In genomic region chr19:20806311-20807262, GRCh38 we compare ENCODE assay signal across 1 cellular context. TPM values are rescaled to one million over a fixed set of nuclear protein-coding genes. Genes with fewer than 3 reads are reported as not detected.
"Had no signal": no experiment of that assay in that cellular context is flagged by ENCODE, and none has a peak within 500 bp of the region (broad histone marks: within the 10 kb centered on the region; RNA-seq: fewer than 3 reads in every experiment).

No MANE protein-coding gene starts in this region.

RNA-seq across cellular contexts. Expression of gene ZNF66, which starts 30.5 kb away (rescaled TPM):
- polyA plus RNA-seq: aorta had no signal
